In the genomic region with DNA sequence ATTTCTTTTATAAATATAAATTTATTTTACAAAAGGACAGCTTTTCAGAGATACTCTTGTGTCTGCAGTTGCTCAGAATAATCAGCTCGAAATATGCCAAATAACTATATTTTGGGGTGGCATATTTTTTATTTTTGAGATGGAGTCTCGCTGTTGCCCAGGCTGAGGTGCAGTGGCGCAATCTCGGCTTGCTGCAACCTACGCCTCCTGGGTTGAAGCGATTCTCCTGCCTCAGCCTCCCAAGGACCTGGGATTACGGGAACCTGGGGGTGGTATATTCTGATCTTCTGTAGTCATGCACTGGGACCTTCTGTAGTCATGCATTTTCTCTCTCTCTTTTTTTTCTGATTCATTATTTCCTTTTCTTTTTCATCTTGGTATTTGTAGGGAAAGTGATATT, we compare ENCODE assay signal across 13 cellular contexts.
A peak's percentile ranks its signal among the peaks of the same experiment; 100 is the strongest.
DNase-seq lines count a peak whose midpoint lies in the region; ATAC-seq and TF ChIP-seq lines count a peak whose summit lies in the region.
"Had no signal": no experiment of that assay in that cellular context is flagged by ENCODE, and none has a peak within 500 bp of the region (broad histone marks: within the 10 kb centered on the region; RNA-seq: fewer than 3 reads in every experiment).

No MANE protein-coding gene starts in this region.

- TF ChIP-seq CTCF in DOHH2 (IDR thresholded peaks at IDR 0.05; ENCODE audit: low read depth, low read length, poor library complexity, severe bottlenecking): no peak

- no peak overlapping the region for H3K27ac ChIP-seq in DOHH2 (ENCODE audit: low read depth, low read length)

- peak overlapping the region; percentile 96 for H3K4me3 Mint-ChIP-seq in activated CD4-positive, alpha-beta T cell treated with anti-CD3 and anti-CD28 coated beads, Interleukin-2, amount 10 ng/mL, durations not matched to agents 24 days and 14 days
- H3K4me3 Mint-ChIP-seq in effector memory CD8-positive, alpha-beta T cell: peak overlapping the region; percentile 88 to 99
- peak overlapping the region; percentile 99 for H3K4me3 Mint-ChIP-seq in stimulated activated memory B cell treated with anti-CD40 and anti-IgM and Interleukin-4, amounts not matched to agents 10 μg/mL and 1 μg/mL and 100 μg/mL, for 72 hours
- H3K4me3 Mint-ChIP-seq: HFFc6 had no signal

- peaks cover 29% of the 10 kb centered on the region for H3K79me2 ChIP-seq in DOHH2 (ENCODE audit: control insufficient read depth, low read length)

- H3K9me3 ChIP-seq in DOHH2 (ENCODE audit: control insufficient read depth, insufficient read depth, low read length): no peaks in the 10 kb centered on the region
- H3K9me3 ChIP-seq: heart right ventricle, left ventricle myocardium inferior had no signal

- no peaks in the 10 kb centered on the region for H4K20me1 ChIP-seq in DOHH2 (ENCODE audit: control insufficient read depth, insufficient read depth, low read depth, low read length)

- peaks cover 29% of the 10 kb centered on the region for H3F3A ChIP-seq in DOHH2 (ENCODE audit: control insufficient read depth, insufficient read depth)

- peak overlapping the region; percentile 98 for H3K27ac Mint-ChIP-seq in activated CD4-positive, alpha-beta T cell treated with anti-CD3 and anti-CD28 coated beads, Interleukin-2, amount 10 ng/mL, durations not matched to agents 24 days and 14 days
- peak overlapping the region; percentile 90 to 96 for H3K27ac Mint-ChIP-seq in effector memory CD8-positive, alpha-beta T cell
- H3K27ac Mint-ChIP-seq in stimulated activated memory B cell treated with anti-CD40 and anti-IgM and Interleukin-4, amounts not matched to agents 10 μg/mL and 1 μg/mL and 100 μg/mL, for 72 hours: peak overlapping the region; percentile 100
- H3K27ac Mint-ChIP-seq: HFFc6 had no signal

- peaks cover 76% of the 10 kb centered on the region for H3K4me1 ChIP-seq in DOHH2 (ENCODE audit: control insufficient read depth, low read length)
- H3K4me1 ChIP-seq: left ventricle myocardium inferior had no signal

- DNase-seq in activated CD4-positive, alpha-beta T cell treated with anti-CD3 and anti-CD28 coated beads, Interleukin-2, amount 10 ng/mL, durations not matched to agents 24 days and 14 days: peak; percentile 73
- DNase-seq in effector memory CD8-positive, alpha-beta T cell: no peak
- no peak for DNase-seq in germinal center (ENCODE audit: low spot score)
- no peak for DNase-seq in EL
- DNase-seq in posterior vena cava (ENCODE audit: low spot score): no peak
- DNase-seq: heart right ventricle, HFFc6, left ventricle myocardium inferior, NCI-H1048, occipital lobe had no signal

- H3K9me3 Mint-ChIP-seq in activated CD4-positive, alpha-beta T cell treated with anti-CD3 and anti-CD28 coated beads, Interleukin-2, amount 10 ng/mL, durations not matched to agents 24 days and 14 days: no peaks in the 10 kb centered on the region
- H3K9me3 Mint-ChIP-seq in effector memory CD8-positive, alpha-beta T cell: no peaks in the 10 kb centered on the region
- H3K9me3 Mint-ChIP-seq in stimulated activated memory B cell treated with anti-CD40 and anti-IgM and Interleukin-4, amounts not matched to agents 10 μg/mL and 1 μg/mL and 100 μg/mL, for 72 hours: no peaks in the 10 kb centered on the region
- H3K9me3 Mint-ChIP-seq: HFFc6 had no signal

- peaks cover 67% of the 10 kb centered on the region for H3K36me3 Mint-ChIP-seq in activated CD4-positive, alpha-beta T cell treated with anti-CD3 and anti-CD28 coated beads, Interleukin-2, amount 10 ng/mL, durations not matched to agents 24 days and 14 days (ENCODE audit: low read depth)
- H3K36me3 Mint-ChIP-seq in effector memory CD8-positive, alpha-beta T cell (ENCODE audit: insufficient read depth): peaks cover 70% of the 10 kb centered on the region
- H3K36me3 Mint-ChIP-seq in stimulated activated memory B cell treated with anti-CD40 and anti-IgM and Interleukin-4, amounts not matched to agents 10 μg/mL and 1 μg/mL and 100 μg/mL, for 72 hours: peaks cover 46% of the 10 kb centered on the region

- no peak for ATAC-seq in effector memory CD8-positive, alpha-beta T cell (replicated peaks)
- no peak for ATAC-seq in stimulated activated memory B cell treated with anti-CD40 and anti-IgM and Interleukin-4, amounts not matched to agents 10 μg/mL and 1 μg/mL and 100 μg/mL, for 72 hours
- no peak for ATAC-seq in GM19452 (IDR thresholded peaks at IDR 0.05; ENCODE audit: unreplicated experiment)

- peaks cover 9% of the 10 kb centered on the region for H3K36me3 ChIP-seq in DOHH2 (ENCODE audit: control insufficient read depth, low read length)
- H3K36me3 ChIP-seq: left ventricle myocardium inferior had no signal

- H3K4me2 ChIP-seq in DOHH2 (ENCODE audit: low read length): peak overlapping the region; percentile 77

- peak overlapping the region; percentile 74 for H3K4me3 ChIP-seq in DOHH2 (ENCODE audit: low read length)

- H3K27me3 ChIP-seq in DOHH2 (ENCODE audit: control insufficient read depth, low read length): no peaks in the 10 kb centered on the region
- H3K27me3 ChIP-seq: heart right ventricle had no signal

- peaks cover 50% of the 10 kb centered on the region for H3K4me1 Mint-ChIP-seq in activated CD4-positive, alpha-beta T cell treated with anti-CD3 and anti-CD28 coated beads, Interleukin-2, amount 10 ng/mL, durations not matched to agents 24 days and 14 days
- peaks cover 35 to 46% of the 10 kb centered on the region in 2 donors for H3K4me1 Mint-ChIP-seq in effector memory CD8-positive, alpha-beta T cell (ENCODE audit: low read depth in 2 of 2)
- peaks cover 60% of the 10 kb centered on the region for H3K4me1 Mint-ChIP-seq in stimulated activated memory B cell treated with anti-CD40 and anti-IgM and Interleukin-4, amounts not matched to agents 10 μg/mL and 1 μg/mL and 100 μg/mL, for 72 hours

- H3K9me2 ChIP-seq in DOHH2 (replicated peaks; ENCODE audit: control insufficient read depth, low read length): no peaks in the 10 kb centered on the region

- intact Hi-C loops in activated CD4-positive, alpha-beta T cell treated with anti-CD3 and anti-CD28 coated beads, Interleukin-2, amount 10 ng/mL, durations not matched to agents 24 days and 14 days (cut with micrococcal nuclease): loop anchor here (1.0 to 5.0 kb wide), 11 partner anchors 7 to 1487 kb away; a partner anchor contains a TSS
- intact Hi-C loops in posterior vena cava (cut with DNase I): no loop called here

- H3K27me3 Mint-ChIP-seq in activated CD4-positive, alpha-beta T cell treated with anti-CD3 and anti-CD28 coated beads, Interleukin-2, amount 10 ng/mL, durations not matched to agents 24 days and 14 days: no peaks in the 10 kb centered on the region
- no peaks in the 10 kb centered on the region for H3K27me3 Mint-ChIP-seq in effector memory CD8-positive, alpha-beta T cell
- H3K27me3 Mint-ChIP-seq in stimulated activated memory B cell treated with anti-CD40 and anti-IgM and Interleukin-4, amounts not matched to agents 10 μg/mL and 1 μg/mL and 100 μg/mL, for 72 hours: no peaks in the 10 kb centered on the region
